Comparison of ENCODE assay signal across 11 cellular contexts in the genomic region with DNA sequence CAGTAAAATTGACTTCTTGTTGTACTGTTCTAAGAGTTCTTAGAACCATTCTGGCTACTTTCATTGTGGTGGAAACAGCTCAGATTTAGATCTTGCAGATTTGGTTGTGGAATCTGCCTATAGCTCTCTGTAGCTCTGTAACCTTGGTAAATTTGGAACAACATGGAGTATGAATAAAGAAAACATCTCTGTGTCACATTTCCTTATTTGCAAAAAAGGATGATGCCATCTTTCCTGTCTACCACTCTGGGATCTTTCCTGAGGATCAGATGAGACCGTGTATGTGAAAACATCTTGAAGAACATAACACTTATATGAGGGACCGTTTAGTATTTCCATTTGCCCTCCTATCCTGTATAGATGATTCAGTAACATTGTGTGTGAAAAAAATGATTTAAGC. TPM values are rescaled to one million over a fixed set of nuclear protein-coding genes. Genes with fewer than 3 reads are reported as not detected.
"Had no signal": no experiment of that assay in that cellular context is flagged by ENCODE, and none has a peak within 500 bp of the region (broad histone marks: within the 10 kb centered on the region; RNA-seq: fewer than 3 reads in every experiment).

No MANE protein-coding gene starts in this region.

- H3K4me1 ChIP-seq: HAP-1 had no signal

- H3K27ac Mint-ChIP-seq: HFFc6 had no signal

- ATAC-seq: HCT116, K562 had no signal

- DNase-seq: GM23248, GOT3, H7, HFFc6, IMR-90 had no signal

- H3K9ac ChIP-seq: GM23248 had no signal

- FAIRE-seq: HTR-8/SVneo, K562 had no signal

- H3K9me3 Mint-ChIP-seq: HFFc6 had no signal

- H2AFZ ChIP-seq: GM23248 had no signal

- H3K4me3 ChIP-seq: GM23248, HAP-1, K562 had no signal

- H3K4me3 Mint-ChIP-seq: HFFc6 had no signal

- H3K27ac ChIP-seq: GM23248 had no signal

- H3K9me3 ChIP-seq: HAP-1 had no signal

RNA-seq across cellular contexts. Expression of gene ACRV1, which starts 9.1 kb away (rescaled TPM):
- total RNA-seq: GM23248, H4, H7, HFFc6, HT-29, IMR-90, K562 had no signal
- polyA plus RNA-seq: IMR-90 had no signal
